ENCODE assay signal across 13 cellular contexts in the genomic region with DNA sequence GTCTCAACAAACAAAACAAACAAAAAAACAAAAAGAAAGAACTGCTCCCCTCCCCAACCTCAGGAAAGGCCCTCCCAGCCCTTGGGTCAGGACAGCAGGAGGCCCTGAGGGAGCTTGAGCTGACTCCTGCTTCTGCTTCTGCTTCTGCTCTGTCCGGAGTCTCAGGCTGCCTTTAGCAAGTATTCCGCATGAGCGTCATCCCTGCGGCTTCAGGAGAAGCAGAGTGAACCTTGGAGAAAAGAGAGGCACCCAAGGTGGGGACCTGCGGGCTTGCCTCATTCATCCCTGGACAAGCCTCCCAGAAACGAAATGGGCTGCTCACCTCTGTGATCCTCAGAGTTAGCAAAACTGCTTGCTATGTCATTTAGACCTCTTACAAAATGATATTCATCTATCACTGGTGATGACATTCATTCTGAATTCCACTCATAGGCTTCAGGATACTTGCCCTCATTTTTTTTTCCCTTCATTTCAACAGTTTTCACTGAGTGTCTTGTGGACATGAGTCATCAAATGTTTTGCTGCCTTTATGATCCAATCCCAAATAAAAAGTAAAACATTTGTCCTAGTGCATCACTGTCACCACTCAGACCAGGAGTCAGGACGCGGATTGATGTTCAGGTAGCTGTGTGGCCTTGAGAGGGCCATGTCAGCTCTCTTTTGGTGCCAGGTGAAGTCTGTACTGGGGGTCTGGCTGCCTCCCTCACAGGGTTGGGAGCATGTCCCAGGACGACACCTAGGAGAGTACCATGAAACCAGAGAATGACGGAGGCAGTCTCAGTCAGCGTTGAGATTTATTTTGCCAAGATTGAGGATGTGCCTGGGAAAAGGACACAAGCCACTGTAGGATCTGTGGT. TPM values are rescaled to one million over a fixed set of nuclear protein-coding genes. Genes with fewer than 3 reads are reported as not detected.
DNase-seq lines count a peak whose midpoint lies in the region; ATAC-seq and TF ChIP-seq lines count a peak whose summit lies in the region.
"Had no signal": no experiment of that assay in that cellular context is flagged by ENCODE, and none has a peak within 500 bp of the region (broad histone marks: within the 10 kb centered on the region; RNA-seq: fewer than 3 reads in every experiment).

No MANE protein-coding gene starts in this region.

- no peak for TF ChIP-seq CTCF in AG09309 (IDR thresholded peaks at IDR 0.05; ENCODE audit: control insufficient read depth, insufficient read depth, low read depth, low read length, missing control alignments)
- TF ChIP-seq CTCF in esophagus muscularis mucosa (IDR thresholded peaks at IDR 0.05): no peak
- TF ChIP-seq CTCF in omental fat pad (IDR thresholded peaks at IDR 0.05): no peak

- peak overlapping the region; percentile 62 to 83 (median 71) for H3K27ac ChIP-seq in esophagus muscularis mucosa (replicated peaks in 1 of 4)
- H3K27ac ChIP-seq: BLaER1, HL-60 had no signal

- H3K9me3 ChIP-seq in esophagus muscularis mucosa: no peaks in the 10 kb centered on the region
- H3K9me3 ChIP-seq: BLaER1 had no signal

- intact Hi-C loops in esophagus muscularis mucosa (cut with DNase I): no loop called here

- H3K27me3 ChIP-seq in esophagus muscularis mucosa: no peaks in the 10 kb centered on the region

- H3K4me3 ChIP-seq in AG09309 (ENCODE audit: control insufficient read depth, low read depth, low read length) (no peak overlapping the region), esophagus muscularis mucosa (no peak overlapping the region)
- H3K4me3 ChIP-seq: BLaER1 had no signal

- H3K36me3 ChIP-seq in esophagus muscularis mucosa: peaks cover 8 to 42% (median 36%) of the 10 kb centered on the region in 4 donors

- TF ChIP-seq POLR2A in esophagus muscularis mucosa (IDR thresholded peaks at IDR 0.05; ENCODE audit: low read depth): no peak

- DNase-seq in AG09309 (ENCODE audit: low read depth) (peak; percentile 40), M059J (ENCODE audit: low read depth) (peak; percentile 56), esophagus muscularis mucosa (ENCODE audit: extremely low spot score) (no peak), omental fat pad (ENCODE audit: low spot score) (no peak), NCI-H2196 treated with DMSO at 0.1 percent for 48 hours (lab: John Stamatoyannopoulos, UW; ENCODE audit: unreplicated experiment) (no peak), NCI-H1694 treated with DMSO at 0.1 percent for 48 hours (lab: John Stamatoyannopoulos, UW) (no peak)
- no peak for DNase-seq in stimulated activated CD4-positive, alpha-beta T cell treated with anti-CD3 and anti-CD28 coated beads, Interleukin-2, amount 100 ng/mL, for 24 hours
- DNase-seq: activated CD4-positive, alpha-beta memory T cell treated with anti-CD3 and anti-CD28 coated beads, Interleukin-2, amount 10 ng/mL, durations not matched to agents 7 days and 5 days; GF-D8; left cardiac atrium had no signal

- ATAC-seq in omental fat pad (ENCODE audit: low FRiP score) (peak; percentile 31), HG02981 (IDR thresholded peaks at IDR 0.05; ENCODE audit: unreplicated experiment) (no peak)
- ATAC-seq: left cardiac atrium had no signal

- 89% methylated on average over 11 of the region's 11 CpGs for WGBS in esophagus muscularis mucosa

- TF ChIP-seq EP300 in esophagus muscularis mucosa (IDR thresholded peaks at IDR 0.05): no peak

- H3K4me1 ChIP-seq in esophagus muscularis mucosa: peaks cover 6 to 41% (median 33%) of the 10 kb centered on the region in 4 donors

RNA-seq across cellular contexts. Expression of gene IMPA2, which starts 51.7 kb away (rescaled TPM):
- total RNA-seq in M059J (2014; rRNA removed; shearing (Covaris generic)): 9.6 and 10.4 TPM in 2 replicates
- total RNA-seq in esophagus muscularis mucosa (100 to 1,000 TPM in 3 of 4 donors, 10 to 100 TPM in 1; 90.1 to 317 (median 165) TPM), omental fat pad (10 to 100 TPM; 18.7 to 31.6 (median 27.7) TPM)

Comparison
In these comparisons a context has a peak if more than half of its experiments do, and no peak if none do; other contexts are left out.
1. DNase-seq: peak in AG09309 (single experiment) and M059J (single experiment); none in esophagus muscularis mucosa (single experiment), omental fat pad (single experiment), NCI-H2196 treated with DMSO at 0.1 percent for 48 hours (single experiment), stimulated activated CD4-positive, alpha-beta T cell treated with anti-CD3 and anti-CD28 coated beads, Interleukin-2, amount 100 ng/mL, for 24 hours (0 of 2) and NCI-H1694 treated with DMSO at 0.1 percent for 48 hours (single experiment).